8 cellular contexts compared by ENCODE assay signal in the genomic region with DNA sequence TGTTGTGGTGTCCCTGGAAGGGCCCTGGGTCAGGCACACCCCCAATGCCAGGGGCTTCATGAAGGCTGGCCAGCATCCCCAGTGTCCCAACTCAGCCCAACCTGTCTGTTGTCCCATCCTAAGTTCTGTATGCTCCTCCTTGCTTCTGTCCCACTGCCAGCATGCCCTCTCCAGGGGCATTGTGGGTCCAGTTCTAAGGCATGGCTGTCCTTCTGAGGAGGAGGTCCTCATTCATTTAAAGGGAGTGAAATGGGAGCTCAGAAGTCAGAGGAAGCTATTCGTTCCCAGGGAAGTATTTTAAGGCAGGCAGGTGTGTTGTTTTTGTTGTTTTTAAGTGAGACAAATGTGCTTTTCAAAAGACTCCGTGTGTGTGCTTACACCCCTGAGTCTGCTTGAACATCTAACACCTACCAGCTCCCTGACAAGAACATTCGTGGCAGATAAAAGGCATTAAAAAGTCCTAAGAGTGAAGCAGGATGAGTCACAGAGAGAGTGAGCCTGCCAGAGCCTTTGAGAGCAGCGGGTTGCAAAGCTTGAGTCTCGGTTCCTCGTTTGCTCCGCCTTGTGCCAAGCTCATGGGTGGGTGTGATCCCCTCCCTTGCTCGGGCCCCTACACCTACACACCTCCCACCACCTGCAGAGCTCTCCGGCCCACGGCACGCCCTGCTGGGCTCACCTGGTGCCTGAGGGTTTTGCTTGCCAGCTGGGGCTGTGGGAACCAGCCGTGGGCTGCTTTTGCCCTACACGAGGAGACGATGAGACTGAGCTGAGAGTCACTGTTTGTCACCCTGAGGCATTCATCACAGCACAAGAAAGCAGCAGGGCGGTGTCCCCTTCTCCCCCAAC.
A peak's percentile ranks its signal among the peaks of the same experiment; 100 is the strongest.
DNase-seq lines count a peak whose midpoint lies in the region; ATAC-seq and TF ChIP-seq lines count a peak whose summit lies in the region.

No MANE protein-coding gene starts in this region.

- no peaks in the 10 kb centered on the region for H3K36me3 Mint-ChIP-seq in activated naive CD8-positive, alpha-beta T cell treated with anti-CD3 and anti-CD28 coated beads, Interleukin-2, amount 50 U/mL, for 24 hours (ENCODE audit: low read depth)

- ATAC-seq in HG02588 (IDR thresholded peaks at IDR 0.05; ENCODE audit: unreplicated experiment) (peak; percentile 92), omental fat pad (ENCODE audit: low FRiP score) (peak; percentile 80)
- ATAC-seq in activated naive CD8-positive, alpha-beta T cell treated with anti-CD3 and anti-CD28 coated beads, Interleukin-2, amount 50 U/mL, for 24 hours, result peak; percentile 85

- H3K27me3 Mint-ChIP-seq in activated naive CD8-positive, alpha-beta T cell treated with anti-CD3 and anti-CD28 coated beads, Interleukin-2, amount 50 U/mL, for 24 hours, result peaks cover 10% of the 10 kb centered on the region

- DNase-seq in SIG-M5 treated with dmso at 0.1 percent for 504 hours (lab: John Stamatoyannopoulos, UW; ENCODE audit: unreplicated experiment) (peak; percentile 42), SIG-M5 (lab: John Stamatoyannopoulos, UW) (no peak), NCI-H526 (lab: John Stamatoyannopoulos, UW) (peak; percentile 1 to 22), omental fat pad (ENCODE audit: low spot score) (no peak), NCI-H446 (lab: John Stamatoyannopoulos, UW) (no peak), mucosa of gallbladder (ENCODE audit: low spot score) (no peak)
- DNase-seq in activated naive CD8-positive, alpha-beta T cell treated with anti-CD3 and anti-CD28 coated beads, Interleukin-2, amount 50 U/mL, for 24 hours, result peak; percentile 32

- no peak for TF ChIP-seq CTCF in omental fat pad (IDR thresholded peaks at IDR 0.05)

- H3K9me3 Mint-ChIP-seq in activated naive CD8-positive, alpha-beta T cell treated with anti-CD3 and anti-CD28 coated beads, Interleukin-2, amount 50 U/mL, for 24 hours, result no peaks in the 10 kb centered on the region

- peak overlapping the region; percentile 7 for H3K4me3 Mint-ChIP-seq in activated naive CD8-positive, alpha-beta T cell treated with anti-CD3 and anti-CD28 coated beads, Interleukin-2, amount 50 U/mL, for 24 hours

- peaks cover 38% of the 10 kb centered on the region for H3K4me1 Mint-ChIP-seq in activated naive CD8-positive, alpha-beta T cell treated with anti-CD3 and anti-CD28 coated beads, Interleukin-2, amount 50 U/mL, for 24 hours

- H3K27ac Mint-ChIP-seq in activated naive CD8-positive, alpha-beta T cell treated with anti-CD3 and anti-CD28 coated beads, Interleukin-2, amount 50 U/mL, for 24 hours, result no peak overlapping the region

Comparison
In these comparisons a context has a peak if more than half of its experiments do, and no peak if none do; other contexts are left out.
1. DNase-seq: peak in SIG-M5 treated with dmso at 0.1 percent for 504 hours (single experiment), NCI-H526 (2 of 2) and activated naive CD8-positive, alpha-beta T cell treated with anti-CD3 and anti-CD28 coated beads, Interleukin-2, amount 50 U/mL, for 24 hours (single experiment); none in SIG-M5 (single experiment), omental fat pad (single experiment), NCI-H446 (0 of 2) and mucosa of gallbladder (single experiment).
2. Peak in every context shown above with its lines, with median percentiles within 50 percentile points of each other: ATAC-seq.